Comparison of ENCODE assay signal across 1 cellular context in genomic region chr10:73907841-73908517, GRCh38.
TF ChIP-seq lines count a peak whose summit lies in the region.

No MANE protein-coding gene starts in this region.

TF ChIP-seq in K562, 482 proteins besides CTCF, POLR2A, EP300 and RAD21 (continued from another document):
- TF ChIP-seq ZNF175 (CRISPR knock-in tag; IDR thresholded peaks at IDR 0.05; ENCODE audit: low read depth) (no peak; the same call in 1 of the 2 replicates), HDAC3 (IDR thresholded peaks at IDR 0.05; ENCODE audit: borderline replicate concordance, partially characterized antibody) (no peak), NCOA1 (IDR thresholded peaks at IDR 0.05; ENCODE audit: low read depth) (no peak), DIDO1 (tag; IDR thresholded peaks at IDR 0.05; ENCODE audit: low read depth) (no peak), SIX5 (IDR thresholded peaks at IDR 0.05; ENCODE audit: borderline replicate concordance in 1 of 2, insufficient read depth in 1 of 2, low read depth in 1 of 2, low read length in 2 of 2) (no peak), GABPB2 (CRISPR knock-in tag; conservative IDR thresholded peaks at IDR 0.05) (no peak), MBD1 (CRISPR knock-in tag; IDR thresholded peaks at IDR 0.05) (no peak), CGGBP1 (CRISPR knock-in tag; IDR thresholded peaks at IDR 0.05) (no peak), HLTF (IDR thresholded peaks at IDR 0.05) (no peak), CBFB (CRISPR knock-in tag; IDR thresholded peaks at IDR 0.05) (no peak), ZNF57 (CRISPR knock-in tag; IDR thresholded peaks at IDR 0.05) (no peak), ZNF12 (CRISPR knock-in tag; IDR thresholded peaks at IDR 0.05) (no peak), TBP (optimal IDR thresholded peaks at IDR 0.05; ENCODE audit: low read depth, low read length) (no peak), GATAD2A (IDR thresholded peaks at IDR 0.05) (peak; percentile 46; the same call in 1 of the 2 replicates), SFPQ (IDR thresholded peaks at IDR 0.05; ENCODE audit: low read depth, low read length) (no peak), ATF4 (CRISPR knock-in tag; IDR thresholded peaks at IDR 0.05) (no peak), GTF2A2 (tag; IDR thresholded peaks at IDR 0.05) (no peak; the same call in 1 of the 2 replicates), HBP1 (CRISPR knock-in tag; IDR thresholded peaks at IDR 0.05) (no peak), IFI16 (CRISPR knock-in tag; IDR thresholded peaks at IDR 0.05) (no peak), CCAR2 (IDR thresholded peaks at IDR 0.05; ENCODE audit: low read depth, low read length) (no peak), ZNF830 (CRISPR knock-in tag; IDR thresholded peaks at IDR 0.05) (0 out of 2 replicates have a peak, but pooled peaks have one; percentile 57), ZBTB8A (IDR thresholded peaks at IDR 0.05; ENCODE audit: partially characterized antibody) (no peak), FOXA3 (CRISPR knock-in tag; conservative IDR thresholded peaks at IDR 0.05 in 1 of 2, IDR thresholded peaks at IDR 0.05 in 1 of 2) (no peak), BCL6 (CRISPR knock-in tag; IDR thresholded peaks at IDR 0.05) (no peak), SPI1 (IDR thresholded peaks at IDR 0.05; ENCODE audit: borderline replicate concordance, low read depth, low read length) (peak; percentile 16; the same call in 1 of the 2 replicates), RBBP5 (IDR thresholded peaks at IDR 0.05; ENCODE audit: borderline replicate concordance, insufficient read depth, low read length, poor library complexity, severe bottlenecking) (peak; percentile 36), PHB (CRISPR knock-in tag; IDR thresholded peaks at IDR 0.05) (no peak), NFE2 (IDR thresholded peaks at IDR 0.05; ENCODE audit: low read depth) (no peak), E2F6 (IDR thresholded peaks at IDR 0.05; ENCODE audit: borderline replicate concordance in 1 of 2, extremely low read depth in 1 of 2, insufficient read depth in 1 of 2, insufficient read length in 1 of 2, low read depth in 1 of 2, low read length in 1 of 2, poor library complexity in 1 of 2, severe bottlenecking in 1 of 2) (no peak), SMAD4 (CRISPR knock-in tag; conservative IDR thresholded peaks at IDR 0.05) (no peak), KDM5B (IDR thresholded peaks at IDR 0.05; ENCODE audit: insufficient replicate concordance, low read depth, low read length) (peak; percentile 37), JUND (IDR thresholded peaks at IDR 0.05; ENCODE audit: borderline replicate concordance, low read depth, low read length) (0 out of 2 replicates have a peak, but pooled peaks have one; percentile 15), JUND (tag; IDR thresholded peaks at IDR 0.05; ENCODE audit: borderline replicate concordance, low read depth, low read length) (0 out of 3 replicates have a peak, but pooled peaks have one; percentile 13), FOXP1 (CRISPR knock-in tag; IDR thresholded peaks at IDR 0.05) (no peak), ZKSCAN8 (CRISPR knock-in tag; IDR thresholded peaks at IDR 0.05) (peak; percentile 59)
